In genomic region chr6:37936150-37936549, GRCh38 we compare ENCODE assay signal across 19 cellular contexts.
DNase-seq lines count a peak whose midpoint lies in the region; ATAC-seq and TF ChIP-seq lines count a peak whose summit lies in the region.
"Had no signal": no experiment of that assay in that cellular context is flagged by ENCODE, and none has a peak within 500 bp of the region (broad histone marks: within the 10 kb centered on the region; RNA-seq: fewer than 3 reads in every experiment).

No MANE protein-coding gene starts in this region.

- H3K27ac ChIP-seq in GM23338 (ENCODE audit: low read depth), result no peak overlapping the region
- H3K27ac ChIP-seq: PC-9 had no signal

- H3F3A ChIP-seq in GM23338 (replicated peaks; ENCODE audit: low read depth), result no peaks in the 10 kb centered on the region

- H3K4me3 Mint-ChIP-seq in activated T-cell treated with anti-CD3 and anti-CD28 coated beads, Interleukin-2, amount 50 U/mL, for 72 hours, result peak overlapping the region in 1 of 2 donors; percentile 55
- H3K4me3 Mint-ChIP-seq in GM23338 (no peak overlapping the region), natural killer cell (peak overlapping the region; percentile 64)
- H3K4me3 Mint-ChIP-seq in activated naive CD8-positive, alpha-beta T cell treated with anti-CD3 and anti-CD28 coated beads for 36 hours, result no peak overlapping the region
- H3K4me3 Mint-ChIP-seq: CD14-positive monocyte had no signal

- H3K4me3 ChIP-seq in GM23338, result no peak overlapping the region
- H3K4me3 ChIP-seq: K562, PC-9 had no signal

- H4K20me1 ChIP-seq in GM23338 (replicated peaks; ENCODE audit: insufficient read depth), result peaks cover 12% of the 10 kb centered on the region

- no peaks in the 10 kb centered on the region for H3K27me3 ChIP-seq in GM23338 (ENCODE audit: insufficient read depth)

- TF ChIP-seq CTCF in GM23338 (conservative IDR thresholded peaks at IDR 0.05; ENCODE audit: low read depth in 2 of 2) (no peak), natural killer cell (IDR thresholded peaks at IDR 0.05) (no peak)

- H3K27me3 Mint-ChIP-seq in activated T-cell treated with anti-CD3 and anti-CD28 coated beads, Interleukin-2, amount 50 U/mL, for 72 hours (ENCODE audit: low read depth), result no peaks in the 10 kb centered on the region
- H3K27me3 Mint-ChIP-seq in GM23338 (ENCODE audit: insufficient read depth, low read depth, poor library complexity) (peaks cover 2% of the 10 kb centered on the region), natural killer cell (ENCODE audit: low read depth in 2 of 2) (no peaks in the 10 kb centered on the region)
- H3K27me3 Mint-ChIP-seq in activated naive CD8-positive, alpha-beta T cell treated with anti-CD3 and anti-CD28 coated beads for 36 hours, result no peaks in the 10 kb centered on the region

- no peak overlapping the region for H3K4me2 ChIP-seq in GM23338
- H3K4me2 ChIP-seq: PC-9 had no signal

- peaks cover 22% of the 10 kb centered on the region; the same call in 1 of the 2 replicates for H3K79me2 ChIP-seq in GM23338 (replicated peaks; ENCODE audit: insufficient read depth)

- H3K4me1 ChIP-seq in GM23338 (ENCODE audit: insufficient read depth), result peaks cover 9% of the 10 kb centered on the region

- ATAC-seq in activated T-cell treated with anti-CD3 and anti-CD28 coated beads, Interleukin-2, amount 50 U/mL, for 72 hours (replicated peaks in 1 of 2), result no peak
- no peak for ATAC-seq in GM23338
- ATAC-seq in natural killer cell, result no peak
- no peak for ATAC-seq in GM19397 (IDR thresholded peaks at IDR 0.05; ENCODE audit: unreplicated experiment)
- ATAC-seq in HG02678 (IDR thresholded peaks at IDR 0.05; ENCODE audit: unreplicated experiment), result no peak
- ATAC-seq: K562 had no signal

- H3K9me3 Mint-ChIP-seq in activated T-cell treated with anti-CD3 and anti-CD28 coated beads, Interleukin-2, amount 50 U/mL, for 72 hours, result no peaks in the 10 kb centered on the region
- H3K9me3 Mint-ChIP-seq in GM23338, result no peaks in the 10 kb centered on the region
- no peaks in the 10 kb centered on the region for H3K9me3 Mint-ChIP-seq in activated naive CD8-positive, alpha-beta T cell treated with anti-CD3 and anti-CD28 coated beads for 36 hours
- no peaks in the 10 kb centered on the region for H3K9me3 Mint-ChIP-seq in natural killer cell
- H3K9me3 Mint-ChIP-seq: CD14-positive monocyte had no signal

- no peaks in the 10 kb centered on the region for H3K36me3 ChIP-seq in GM23338 (ENCODE audit: insufficient read depth)

- intact Hi-C loops in natural killer cell (cut with micrococcal nuclease), result no loop called here

- peak overlapping the region; percentile 43 for H3K27ac Mint-ChIP-seq in activated T-cell treated with anti-CD3 and anti-CD28 coated beads, Interleukin-2, amount 50 U/mL, for 72 hours
- H3K27ac Mint-ChIP-seq in GM23338, result 0 out of 2 replicates have a peak overlapping the region, but pooled peaks have one; percentile 26
- H3K27ac Mint-ChIP-seq in activated naive CD8-positive, alpha-beta T cell treated with anti-CD3 and anti-CD28 coated beads for 36 hours, result peak overlapping the region; percentile 20
- H3K27ac Mint-ChIP-seq in natural killer cell, result peak overlapping the region; percentile 67 to 68

- no peak overlapping the region for H2AFZ ChIP-seq in GM23338
- H2AFZ ChIP-seq: PC-9 had no signal

- peaks cover 46% of the 10 kb centered on the region for H3K4me1 Mint-ChIP-seq in activated T-cell treated with anti-CD3 and anti-CD28 coated beads, Interleukin-2, amount 50 U/mL, for 72 hours (ENCODE audit: low read depth)
- peaks cover 14% of the 10 kb centered on the region for H3K4me1 Mint-ChIP-seq in GM23338
- peaks cover 44% of the 10 kb centered on the region for H3K4me1 Mint-ChIP-seq in activated naive CD8-positive, alpha-beta T cell treated with anti-CD3 and anti-CD28 coated beads for 36 hours
- peaks cover 54 to 62% of the 10 kb centered on the region in 2 donors for H3K4me1 Mint-ChIP-seq in natural killer cell

- DNase-seq in activated T-cell treated with anti-CD3 and anti-CD28 coated beads, Interleukin-2, amount 50 U/mL, for 72 hours, result no peak
- no peak for DNase-seq in activated T-cell treated with anti-CD3 and anti-CD28 coated beads for 4 hours
- no peak for DNase-seq in GM23338 (ENCODE audit: low spot score)
- no peak for DNase-seq in activated naive CD8-positive, alpha-beta T cell treated with anti-CD3 and anti-CD28 coated beads for 36 hours
- no peak for DNase-seq in natural killer cell
- DNase-seq in HPDE6-E6E7 (ENCODE audit: extremely low spot score), result no peak
- DNase-seq: Calu3; DMS79 treated with DMSO at 0.1 percent for 48 hours; HCEC 1CT; NCI-H1092; NCI-H2107; NCI-H226; NCI-H526 treated with DMSO at 0.1 percent for 48 hours; NK-92 treated with Interleukin-12 subunit alpha and Interleukin-12 subunit beta, amount 100 ng/mL, for 24 hours; PC-9 had no signal

- no peaks in the 10 kb centered on the region for H3K9me2 ChIP-seq in GM23338 (ENCODE audit: insufficient read depth)

- H3K36me3 Mint-ChIP-seq in activated T-cell treated with anti-CD3 and anti-CD28 coated beads, Interleukin-2, amount 50 U/mL, for 72 hours (ENCODE audit: insufficient read depth in 2 of 2), result peaks cover 0 to 11% of the 10 kb centered on the region in 2 donors
- H3K36me3 Mint-ChIP-seq in GM23338 (ENCODE audit: low read depth) (no peaks in the 10 kb centered on the region; the same call in 2 of the 3 replicates), natural killer cell (no peaks in the 10 kb centered on the region)
- peaks cover 23% of the 10 kb centered on the region for H3K36me3 Mint-ChIP-seq in activated naive CD8-positive, alpha-beta T cell treated with anti-CD3 and anti-CD28 coated beads for 36 hours

TF ChIP-seq in GM23338, 12 proteins besides CTCF, POLR2A, EP300 and RAD21 (continues in another document):
- TF ChIP-seq STAT1 (IDR thresholded peaks at IDR 0.05; ENCODE audit: unreplicated experiment) (no peak), ETS1 (IDR thresholded peaks at IDR 0.05) (no peak), EZH2 (IDR thresholded peaks at IDR 0.05; ENCODE audit: low read depth, unreplicated experiment) (no peak)
